ENCODE assay signal across 1 cellular context in the genomic region with DNA sequence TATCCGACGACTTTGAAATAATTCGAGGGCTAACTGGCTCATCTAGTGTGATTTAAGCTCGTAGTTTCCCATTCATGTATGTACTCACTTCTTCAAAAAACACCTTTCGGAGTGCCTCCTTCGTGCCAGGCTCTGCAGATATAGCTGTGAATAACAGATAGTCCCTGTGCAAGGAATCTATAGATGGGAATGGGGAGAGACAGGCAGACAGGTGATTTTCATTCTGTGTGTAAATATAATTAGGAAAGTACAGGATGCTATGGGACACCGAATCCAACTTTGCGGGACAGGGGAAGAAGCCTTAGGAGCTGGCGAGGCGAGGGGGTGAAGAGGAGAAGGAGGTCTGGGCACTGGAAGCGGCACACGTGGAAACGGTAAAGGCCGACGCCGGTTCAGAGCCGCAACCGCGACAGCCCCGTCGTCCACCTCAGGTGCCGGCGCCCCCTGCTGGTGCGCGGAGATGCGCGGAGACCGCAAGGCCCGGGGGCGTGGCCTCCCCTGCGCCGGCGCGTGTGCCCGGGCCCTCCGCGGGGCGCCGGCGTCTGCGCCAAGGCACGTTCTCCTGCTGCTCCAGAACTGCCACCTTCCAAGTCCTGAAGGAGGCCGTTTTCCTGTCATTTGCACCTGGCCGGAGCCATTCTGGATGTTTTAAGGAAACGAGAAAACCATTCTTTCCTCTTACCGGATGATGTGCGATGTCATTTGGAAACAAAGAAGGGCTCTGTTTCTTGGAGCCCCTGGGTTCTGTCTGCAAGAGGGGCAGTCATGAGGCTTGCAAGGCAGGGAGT.
TF ChIP-seq lines count a peak whose summit lies in the region.

No MANE protein-coding gene starts in this region.

TF ChIP-seq in HEK293, 187 proteins besides CTCF, POLR2A, EP300 and RAD21 (continued from another document):
- TF ChIP-seq, protein P1, sequence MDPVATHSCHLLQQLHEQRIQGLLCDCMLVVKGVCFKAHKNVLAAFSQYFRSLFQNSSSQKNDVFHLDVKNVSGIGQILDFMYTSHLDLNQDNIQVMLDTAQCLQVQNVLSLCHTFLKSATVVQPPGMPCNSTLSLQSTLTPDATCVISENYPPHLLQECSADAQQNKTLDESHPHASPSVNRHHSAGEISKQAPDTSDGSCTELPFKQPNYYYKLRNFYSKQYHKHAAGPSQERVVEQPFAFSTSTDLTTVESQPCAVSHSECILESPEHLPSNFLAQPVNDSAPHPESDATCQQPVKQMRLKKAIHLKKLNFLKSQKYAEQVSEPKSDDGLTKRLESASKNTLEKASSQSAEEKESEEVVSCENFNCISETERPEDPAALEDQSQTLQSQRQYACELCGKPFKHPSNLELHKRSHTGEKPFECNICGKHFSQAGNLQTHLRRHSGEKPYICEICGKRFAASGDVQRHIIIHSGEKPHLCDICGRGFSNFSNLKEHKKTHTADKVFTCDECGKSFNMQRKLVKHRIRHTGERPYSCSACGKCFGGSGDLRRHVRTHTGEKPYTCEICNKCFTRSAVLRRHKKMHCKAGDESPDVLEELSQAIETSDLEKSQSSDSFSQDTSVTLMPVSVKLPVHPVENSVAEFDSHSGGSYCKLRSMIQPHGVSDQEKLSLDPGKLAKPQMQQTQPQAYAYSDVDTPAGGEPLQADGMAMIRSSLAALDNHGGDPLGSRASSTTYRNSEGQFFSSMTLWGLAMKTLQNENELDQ (tag by site-specific recombination; IDR thresholded peaks at IDR 0.05; ENCODE audit: low read depth), result no peak
- TF ChIP-seq ZNF214 (tag by site-specific recombination; IDR thresholded peaks at IDR 0.05; ENCODE audit: borderline replicate concordance) (no peak), ZNF202 (tag by site-specific recombination; IDR thresholded peaks at IDR 0.05; ENCODE audit: borderline replicate concordance) (no peak), ZNF169 (tag by site-specific recombination; IDR thresholded peaks at IDR 0.05) (no peak), ZNF426 (tag by site-specific recombination; IDR thresholded peaks at IDR 0.05) (no peak), HOXD13 (CRISPR knock-in tag; IDR thresholded peaks at IDR 0.05; ENCODE audit: borderline replicate concordance) (no peak), ZEB2 (tag by site-specific recombination; IDR thresholded peaks at IDR 0.05) (peak; percentile 90), REPIN1 (tag by site-specific recombination; IDR thresholded peaks at IDR 0.05; ENCODE audit: low read depth) (no peak), ZBTB7A (tag by site-specific recombination; IDR thresholded peaks at IDR 0.05; ENCODE audit: low read depth) (no peak), GLIS2 (tag by site-specific recombination; IDR thresholded peaks at IDR 0.05) (peak; percentile 12; the same call in 1 of the 2 replicates), KLF8 (tag by site-specific recombination; IDR thresholded peaks at IDR 0.05) (no peak), ZNF660 (tag by site-specific recombination; IDR thresholded peaks at IDR 0.05) (peak; percentile 92)
- TF ChIP-seq, protein P2, sequence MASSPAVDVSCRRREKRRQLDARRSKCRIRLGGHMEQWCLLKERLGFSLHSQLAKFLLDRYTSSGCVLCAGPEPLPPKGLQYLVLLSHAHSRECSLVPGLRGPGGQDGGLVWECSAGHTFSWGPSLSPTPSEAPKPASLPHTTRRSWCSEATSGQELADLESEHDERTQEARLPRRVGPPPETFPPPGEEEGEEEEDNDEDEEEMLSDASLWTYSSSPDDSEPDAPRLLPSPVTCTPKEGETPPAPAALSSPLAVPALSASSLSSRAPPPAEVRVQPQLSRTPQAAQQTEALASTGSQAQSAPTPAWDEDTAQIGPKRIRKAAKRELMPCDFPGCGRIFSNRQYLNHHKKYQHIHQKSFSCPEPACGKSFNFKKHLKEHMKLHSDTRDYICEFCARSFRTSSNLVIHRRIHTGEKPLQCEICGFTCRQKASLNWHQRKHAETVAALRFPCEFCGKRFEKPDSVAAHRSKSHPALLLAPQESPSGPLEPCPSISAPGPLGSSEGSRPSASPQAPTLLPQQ (tag by site-specific recombination; IDR thresholded peaks at IDR 0.05), result 0 out of 2 replicates have a peak, but pooled peaks have one; percentile 40
- TF ChIP-seq, protein P3, sequence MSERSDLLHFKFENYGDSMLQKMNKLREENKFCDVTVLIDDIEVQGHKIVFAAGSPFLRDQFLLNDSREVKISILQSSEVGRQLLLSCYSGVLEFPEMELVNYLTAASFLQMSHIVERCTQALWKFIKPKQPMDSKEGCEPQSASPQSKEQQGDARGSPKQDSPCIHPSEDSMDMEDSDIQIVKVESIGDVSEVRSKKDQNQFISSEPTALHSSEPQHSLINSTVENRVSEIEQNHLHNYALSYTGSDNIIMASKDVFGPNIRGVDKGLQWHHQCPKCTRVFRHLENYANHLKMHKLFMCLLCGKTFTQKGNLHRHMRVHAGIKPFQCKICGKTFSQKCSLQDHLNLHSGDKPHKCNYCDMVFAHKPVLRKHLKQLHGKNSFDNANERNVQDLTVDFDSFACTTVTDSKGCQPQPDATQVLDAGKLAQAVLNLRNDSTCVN (tag by site-specific recombination; optimal IDR thresholded peaks at IDR 0.05), result peak; percentile 63
TF ChIP-seq in HEK293: peak in this region for 41.
